9 cellular contexts compared by ENCODE assay signal in the genomic region with DNA sequence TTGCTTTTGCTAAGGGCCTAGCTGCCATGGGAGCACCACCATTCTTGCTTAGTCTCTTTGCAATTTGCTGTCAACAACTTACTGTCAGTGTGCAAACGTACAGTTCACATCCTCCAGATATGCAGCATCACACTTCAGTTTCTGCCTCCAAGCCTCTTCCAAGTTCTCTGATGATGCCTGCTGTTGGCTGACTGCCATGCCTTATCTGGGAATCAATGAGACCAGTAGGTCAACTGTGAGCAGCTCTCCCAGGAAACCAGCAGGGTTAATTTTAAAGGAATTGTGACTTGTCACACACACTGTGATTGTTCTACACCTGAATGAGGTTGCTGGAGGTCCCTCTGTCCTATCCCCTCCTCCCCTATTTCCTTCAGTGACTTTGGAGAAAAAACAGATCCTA. TPM values are rescaled to one million over a fixed set of nuclear protein-coding genes. Genes with fewer than 3 reads are reported as not detected.
DNase-seq lines count a peak whose midpoint lies in the region; ATAC-seq, FAIRE-seq and TF ChIP-seq lines count a peak whose summit lies in the region.
"Had no signal": no experiment of that assay in that cellular context is flagged by ENCODE, and none has a peak within 500 bp of the region (broad histone marks: within the 10 kb centered on the region; RNA-seq: fewer than 3 reads in every experiment).

No MANE protein-coding gene starts in this region.

- DNase-seq in EH (ENCODE audit: low read depth) (peak; percentile 84), LNCaP clone FGC (ENCODE audit: low read depth) (peak; percentile 67), body of pancreas (peak; percentile 60 to 78 (median 63)), HepG2 (ENCODE audit: low spot score) (peak; percentile 46), NCI-H1436 (lab: John Stamatoyannopoulos, UW) (no peak)
- DNase-seq in activated T-cell treated with anti-CD3 and anti-CD28 coated beads, Interleukin-2, amount 50 U/mL, for 1 hour, result no peak
- DNase-seq: NCI-H526 had no signal

- intact Hi-C loops in body of pancreas (cut with DNase I) (no loop called here), HepG2 (cut with micrococcal nuclease; ENCODE audit: unreplicated experiment) (no loop called here)

- no peaks in the 10 kb centered on the region for H3K79me2 ChIP-seq in HepG2 (ENCODE audit: insufficient read depth, low read length)

- H3K36me3 ChIP-seq in body of pancreas (replicated peaks in 1 of 2; ENCODE audit: insufficient read depth in 1 of 2, low read depth in 2 of 2) (no peaks in the 10 kb centered on the region), HepG2 (replicated peaks in 1 of 2; ENCODE audit: control insufficient read depth in 1 of 2, insufficient read depth in 2 of 2, low read length in 2 of 2) (no peaks in the 10 kb centered on the region)

- H3K9ac ChIP-seq in HepG2 (ENCODE audit: insufficient read depth, low read depth, low read length), result no peak overlapping the region
- H3K9ac ChIP-seq: KMS-11 had no signal

- no peaks in the 10 kb centered on the region for H4K20me1 ChIP-seq in HepG2 (ENCODE audit: insufficient read depth, low read length)

- WGBS in body of pancreas, 2 donors, result 61 to 63% methylated on average over 1 of the region's 1 CpG
- 0% methylated on average over 1 of the region's 1 CpG for WGBS in HepG2 (ENCODE audit: low lambda C conversion rate)

- H3K9me3 ChIP-seq in body of pancreas (no peaks in the 10 kb centered on the region), HepG2 (ENCODE audit: low read length) (no peaks in the 10 kb centered on the region)

- H3K27ac ChIP-seq in body of pancreas (peak overlapping the region in 2 of 4 donors; percentile 43 to 50), HepG2 (ENCODE audit: extremely low read length, insufficient read depth, low read length) (no peak overlapping the region)
- H3K27ac ChIP-seq: KMS-11 had no signal

- H3K4me3 ChIP-seq in LNCaP clone FGC (ENCODE audit: low read depth, low read length) (no peak overlapping the region), body of pancreas (no peak overlapping the region), HepG2 (replicated peaks in 1 of 3; ENCODE audit: insufficient read depth in 1 of 3, low read depth in 2 of 3, low read length in 3 of 3) (no peak overlapping the region)

- no TSS peak for BruUV-seq in HepG2 (replicated peaks; lab: Mats Ljungman, UMichigan)

- no peak for FAIRE-seq in HepG2 (lab: Jason Lieb, UNC)

- H3K4me1 ChIP-seq in body of pancreas, result peaks cover 6% of the 10 kb centered on the region
- H3K4me1 ChIP-seq in HepG2 (ENCODE audit: insufficient read depth, low read length), result no peaks in the 10 kb centered on the region; the same call in 1 of the 2 replicates

- H3K4me2 ChIP-seq in HepG2 (ENCODE audit: low read depth, low read length), result no peak overlapping the region
- H3K4me2 ChIP-seq: KMS-11 had no signal

- peak; percentile 72 for ATAC-seq in body of pancreas
- ATAC-seq in HepG2, result peak; percentile 74
- ATAC-seq in HG02852 (IDR thresholded peaks at IDR 0.05; ENCODE audit: unreplicated experiment), result no peak

- TF ChIP-seq CTCF in LNCaP clone FGC (IDR thresholded peaks at IDR 0.05; ENCODE audit: control insufficient read depth, extremely low read depth, insufficient read depth) (no peak), body of pancreas (IDR thresholded peaks at IDR 0.05) (peak in 1 of 7 experiments; percentile 4), HepG2 (CRISPR knock-in tag; IDR thresholded peaks at IDR 0.05) (no peak)

- H2AFZ ChIP-seq in HepG2 (ENCODE audit: low read length), result no peak overlapping the region

- no peak for TF ChIP-seq EP300 in HepG2 (IDR thresholded peaks at IDR 0.05; ENCODE audit: low read depth in 2 of 2, low read length in 2 of 2)
- no peak for TF ChIP-seq EP300 in HepG2 (CRISPR knock-in tag; IDR thresholded peaks at IDR 0.05; ENCODE audit: borderline replicate concordance)

- CTCF ChIA-PET in HepG2 (lab: Yijun Ruan, JAX; ENCODE audit: low intra/inter-chr PET ratio, low total read pairs), result no interaction called here

- POLR2A ChIA-PET in HepG2 (lab: Yijun Ruan, JAX), result no interaction called here

- no peaks in the 10 kb centered on the region for H3K27me3 ChIP-seq in body of pancreas
- no peaks in the 10 kb centered on the region; a peak in 1 of 5 replicates for H3K27me3 ChIP-seq in HepG2 (ENCODE audit: control insufficient read depth in 1 of 2, insufficient read depth in 2 of 2, low read length in 2 of 2)

- no peak for TF ChIP-seq POLR2A in body of pancreas (IDR thresholded peaks at IDR 0.05)
- no peak for TF ChIP-seq POLR2A in HepG2 (IDR thresholded peaks at IDR 0.05; ENCODE audit: insufficient read depth in 1 of 2, low read depth in 2 of 2, low read length in 2 of 2)

- no peak for TF ChIP-seq RAD21 in HepG2 (CRISPR knock-in tag; IDR thresholded peaks at IDR 0.05)

- in situ Hi-C loops in HepG2 (cut with HindIII; ENCODE audit: extremely low pct_ligation_motif_present, low pct_unique_long_range_greater_than_20kb), result loop anchor here (10.0 kb wide), 1 partner anchor 139 kb away; no protein-coding TSS in a partner anchor

TF ChIP-seq in HepG2, 621 proteins besides CTCF, POLR2A, EP300 and RAD21 (continues in another document):
- TF ChIP-seq, protein P1, sequence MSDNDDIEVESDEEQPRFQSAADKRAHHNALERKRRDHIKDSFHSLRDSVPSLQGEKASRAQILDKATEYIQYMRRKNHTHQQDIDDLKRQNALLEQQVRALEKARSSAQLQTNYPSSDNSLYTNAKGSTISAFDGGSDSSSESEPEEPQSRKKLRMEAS (IDR thresholded peaks at IDR 0.05), result no peak
- TF ChIP-seq TRIM24 (CRISPR knock-in tag; IDR thresholded peaks at IDR 0.05) (no peak), SAP130 (CRISPR knock-in tag; IDR thresholded peaks at IDR 0.05; ENCODE audit: low read depth) (no peak), HOXA7 (CRISPR knock-in tag; IDR thresholded peaks at IDR 0.05) (no peak), GPN1 (CRISPR knock-in tag; IDR thresholded peaks at IDR 0.05; ENCODE audit: borderline replicate concordance) (no peak), GABPA (IDR thresholded peaks at IDR 0.05; ENCODE audit: low read depth, low read length) (no peak), GABPA (CRISPR knock-in tag; IDR thresholded peaks at IDR 0.05; ENCODE audit: low read depth) (no peak)
- TF ChIP-seq, protein P2, sequence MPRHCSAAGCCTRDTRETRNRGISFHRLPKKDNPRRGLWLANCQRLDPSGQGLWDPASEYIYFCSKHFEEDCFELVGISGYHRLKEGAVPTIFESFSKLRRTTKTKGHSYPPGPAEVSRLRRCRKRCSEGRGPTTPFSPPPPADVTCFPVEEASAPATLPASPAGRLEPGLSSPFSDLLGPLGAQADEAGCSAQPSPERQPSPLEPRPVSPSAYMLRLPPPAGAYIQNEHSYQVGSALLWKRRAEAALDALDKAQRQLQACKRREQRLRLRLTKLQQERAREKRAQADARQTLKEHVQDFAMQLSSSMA (CRISPR knock-in tag; IDR thresholded peaks at IDR 0.05), result no peak
- TF ChIP-seq, protein P3, sequence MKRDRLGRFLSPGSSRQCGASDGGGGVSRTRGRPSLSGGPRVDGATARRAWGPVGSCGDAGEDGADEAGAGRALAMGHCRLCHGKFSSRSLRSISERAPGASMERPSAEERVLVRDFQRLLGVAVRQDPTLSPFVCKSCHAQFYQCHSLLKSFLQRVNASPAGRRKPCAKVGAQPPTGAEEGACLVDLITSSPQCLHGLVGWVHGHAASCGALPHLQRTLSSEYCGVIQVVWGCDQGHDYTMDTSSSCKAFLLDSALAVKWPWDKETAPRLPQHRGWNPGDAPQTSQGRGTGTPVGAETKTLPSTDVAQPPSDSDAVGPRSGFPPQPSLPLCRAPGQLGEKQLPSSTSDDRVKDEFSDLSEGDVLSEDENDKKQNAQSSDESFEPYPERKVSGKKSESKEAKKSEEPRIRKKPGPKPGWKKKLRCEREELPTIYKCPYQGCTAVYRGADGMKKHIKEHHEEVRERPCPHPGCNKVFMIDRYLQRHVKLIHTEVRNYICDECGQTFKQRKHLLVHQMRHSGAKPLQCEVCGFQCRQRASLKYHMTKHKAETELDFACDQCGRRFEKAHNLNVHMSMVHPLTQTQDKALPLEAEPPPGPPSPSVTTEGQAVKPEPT (CRISPR knock-in tag; IDR thresholded peaks at IDR 0.05; ENCODE audit: low read depth), result no peak

RNA-seq across cellular contexts. Expression of a gene that starts 56.0 kb away (rescaled TPM):
- total RNA-seq in body of pancreas, result 10 to 100 TPM; 46.1 to 62.5 TPM
- 195 and 221 TPM in 2 replicates for total RNA-seq in HepG2 (2016; rRNA removed; fragmentation: Illumina TruSeq; extraction: Trizol)
- total RNA-seq in HepG2 (2016; cell fraction: cytosol; rRNA removed; fragmentation: Illumina TruSeq; extraction: Trizol; ENCODE audit: low read depth), result 23.3 and 28.3 TPM in 2 replicates
- total RNA-seq in HepG2 (2016; cell fraction: insoluble cytoplasmic fraction; rRNA removed; fragmentation: Illumina TruSeq; extraction: Trizol), result 186 and 215 TPM in 2 replicates
- total RNA-seq in HepG2 (2016; cell fraction: membrane; rRNA removed; fragmentation: Illumina TruSeq; extraction: Trizol), result 37.8 and 46.3 TPM in 2 replicates
- 130 and 143 TPM in 2 replicates for total RNA-seq in HepG2 (2016; cell fraction: nucleus; rRNA removed; fragmentation: Illumina TruSeq; extraction: Trizol)
- polyA plus RNA-seq in HepG2 (2011; rRNA removed), result 94.5 and 114 TPM in 2 replicates
- polyA plus RNA-seq in HepG2 (2011; cell fraction: cytosol; rRNA removed), result 50.8 and 58.8 TPM in 2 replicates
- 48.6 and 56.6 TPM in 2 replicates for polyA plus RNA-seq in HepG2 (2011; cell fraction: nucleus; rRNA removed)
- 70.2 and 87.2 TPM in 2 replicates for polyA plus RNA-seq in HepG2 (2012)
- polyA plus RNA-seq in HepG2 (2016; cell fraction: cytosol; fragmentation: Illumina TruSeq; extraction: Trizol; ENCODE audit: low read depth), result 7.4 and 7.8 TPM in 2 replicates
- polyA plus RNA-seq in HepG2 (2016; cell fraction: insoluble cytoplasmic fraction; fragmentation: Illumina TruSeq; extraction: Trizol; ENCODE audit: low read depth), result 127 and 130 TPM in 2 replicates
- 15.2 and 16.9 TPM in 2 replicates for polyA plus RNA-seq in HepG2 (2016; cell fraction: membrane; fragmentation: Illumina TruSeq; extraction: Trizol; ENCODE audit: low read depth)
- polyA plus RNA-seq in HepG2 (2016; cell fraction: nucleus; fragmentation: Illumina TruSeq; extraction: Trizol; ENCODE audit: insufficient read depth, low read depth), result 128 and 134 TPM in 2 replicates
- 68.5 and 75.1 TPM in 2 replicates for polyA minus RNA-seq in HepG2 (2011; rRNA and poly(A)+ RNA removed; ENCODE audit: low replicate concordance)
- polyA minus RNA-seq in HepG2 (2011; cell fraction: cytosol; rRNA and poly(A)+ RNA removed), result 114 and 128 TPM in 2 replicates
- polyA minus RNA-seq in HepG2 (2011; cell fraction: nucleus; rRNA and poly(A)+ RNA removed), result 115 and 138 TPM in 2 replicates

Comparison
In these comparisons a context has a peak if more than half of its experiments do, and no peak if none do; other contexts are left out.
1. DNase-seq: peak in EH (single experiment), LNCaP clone FGC (single experiment), body of pancreas (4 of 4) and HepG2 (single experiment); none in NCI-H1436 (single experiment) and activated T-cell treated with anti-CD3 and anti-CD28 coated beads, Interleukin-2, amount 50 U/mL, for 1 hour (single experiment).